Comparison of ENCODE assay signal across 8 cellular contexts in genomic region chr15:50909044-50909342, GRCh38. TPM values are rescaled to one million over a fixed set of nuclear protein-coding genes. Genes with fewer than 3 reads are reported as not detected.
A peak's percentile ranks its signal among the peaks of the same experiment; 100 is the strongest.
DNase-seq lines count a peak whose midpoint lies in the region; ATAC-seq and TF ChIP-seq lines count a peak whose summit lies in the region.

No MANE protein-coding gene starts in this region.

- no peaks in the 10 kb centered on the region for H3K9me3 Mint-ChIP-seq in stimulated activated naive CD8-positive, alpha-beta T cell treated with anti-CD3 and anti-CD28 coated beads, Interleukin-15, Interleukin-2, amounts not matched to agents 100 ng/mL and 50 ng/mL, for 24 hours
- H3K9me3 Mint-ChIP-seq in activated B cell treated with CpG ODN at 0.5 μM for 24 hours, result no peaks in the 10 kb centered on the region
- H3K9me3 Mint-ChIP-seq in stimulated activated memory B cell treated with anti-CD40 and anti-IgM and Interleukin-4, amounts not matched to agents 10 μg/mL and 1 μg/mL and 100 μg/mL, for 72 hours, result no peaks in the 10 kb centered on the region

- no peaks in the 10 kb centered on the region for H3K27me3 ChIP-seq in iPS DF 6.9 (ENCODE audit: control insufficient read depth, insufficient read depth, low read length)

- POLR2A ChIA-PET in activated B cell treated with CpG ODN at 0.5 μM for 24 hours (lab: Charles Lee), result interaction anchor here (0.6 to 1.8 kb wide), 10 partner anchors 8 to 554 kb away, joined by 3 to 8 read pairs (median 4); partner anchors contain the start of genes GABPB1 and TRPM7

- H3K36me3 ChIP-seq in iPS DF 6.9 (ENCODE audit: control insufficient read depth, insufficient read depth, low read length), result no peaks in the 10 kb centered on the region; the same call in 1 of the 2 replicates

- no peak for TF ChIP-seq CTCF in activated B cell treated with CpG ODN at 0.5 μM for 24 hours (IDR thresholded peaks at IDR 0.05)

- H3K4me1 Mint-ChIP-seq in stimulated activated naive CD8-positive, alpha-beta T cell treated with anti-CD3 and anti-CD28 coated beads, Interleukin-15, Interleukin-2, amounts not matched to agents 100 ng/mL and 50 ng/mL, for 24 hours (ENCODE audit: low read depth), result peaks cover 42% of the 10 kb centered on the region
- peaks cover 40% of the 10 kb centered on the region for H3K4me1 Mint-ChIP-seq in activated B cell treated with CpG ODN at 0.5 μM for 24 hours
- peaks cover 32% of the 10 kb centered on the region for H3K4me1 Mint-ChIP-seq in stimulated activated memory B cell treated with anti-CD40 and anti-IgM and Interleukin-4, amounts not matched to agents 10 μg/mL and 1 μg/mL and 100 μg/mL, for 72 hours

- H3K9me3 ChIP-seq in iPS DF 6.9 (ENCODE audit: control insufficient read depth, insufficient read depth, low read length), result no peaks in the 10 kb centered on the region

- no peak for ATAC-seq in stimulated activated naive CD8-positive, alpha-beta T cell treated with anti-CD3 and anti-CD28 coated beads, Interleukin-15, Interleukin-2, amounts not matched to agents 100 U/mL and 50 U/mL, for 24 hours
- ATAC-seq in activated B cell treated with CpG ODN at 0.5 μM for 24 hours (ENCODE audit: low read depth), result no peak
- ATAC-seq in stimulated activated memory B cell treated with anti-CD40 and anti-IgM and Interleukin-4, amounts not matched to agents 10 μg/mL and 1 μg/mL and 100 μg/mL, for 72 hours, result no peak
- no peak for ATAC-seq in HG02981 (IDR thresholded peaks at IDR 0.05; ENCODE audit: unreplicated experiment)
- ATAC-seq in GM18498 (IDR thresholded peaks at IDR 0.05; ENCODE audit: unreplicated experiment), result no peak
- ATAC-seq in GM21381 (IDR thresholded peaks at IDR 0.05; ENCODE audit: unreplicated experiment), result no peak

- no peak for DNase-seq in stimulated activated naive CD8-positive, alpha-beta T cell treated with anti-CD3 and anti-CD28 coated beads, Interleukin-15, Interleukin-2, amounts not matched to agents 100 U/mL and 50 U/mL, for 24 hours
- DNase-seq in activated B cell treated with CpG ODN at 0.5 μM for 24 hours (no peak), iPS DF 6.9 (ENCODE audit: low read depth, low spot score) (no peak)

- H3K27ac Mint-ChIP-seq in stimulated activated naive CD8-positive, alpha-beta T cell treated with anti-CD3 and anti-CD28 coated beads, Interleukin-15, Interleukin-2, amounts not matched to agents 100 ng/mL and 50 ng/mL, for 24 hours, result peak overlapping the region; percentile 95
- peak overlapping the region; percentile 97 for H3K27ac Mint-ChIP-seq in activated B cell treated with CpG ODN at 0.5 μM for 24 hours
- peak overlapping the region; percentile 96 for H3K27ac Mint-ChIP-seq in stimulated activated memory B cell treated with anti-CD40 and anti-IgM and Interleukin-4, amounts not matched to agents 10 μg/mL and 1 μg/mL and 100 μg/mL, for 72 hours

- CTCF ChIA-PET in activated B cell treated with CpG ODN at 0.5 μM for 24 hours (lab: Charles Lee), result interaction anchor here (1.0 to 1.5 kb wide), 5 partner anchors 18 to 1288 kb away, joined by 3 to 8 read pairs (median 3); partner anchors contain the start of gene DTWD1

- no CpG with 5 or more reads among the region's 9 CpGs for WGBS in iPS DF 6.9 (ENCODE audit: insufficient coverage, insufficient read length)

- H3K4me1 ChIP-seq in iPS DF 6.9 (ENCODE audit: control insufficient read depth, insufficient read depth, low read length), result no peaks in the 10 kb centered on the region

- peak overlapping the region; percentile 93 for H3K4me3 ChIP-seq in iPS DF 6.9 (ENCODE audit: low read length)

- peaks cover 23% of the 10 kb centered on the region for H3K36me3 Mint-ChIP-seq in stimulated activated naive CD8-positive, alpha-beta T cell treated with anti-CD3 and anti-CD28 coated beads, Interleukin-15, Interleukin-2, amounts not matched to agents 100 ng/mL and 50 ng/mL, for 24 hours (ENCODE audit: low read depth)
- peaks cover 24% of the 10 kb centered on the region for H3K36me3 Mint-ChIP-seq in activated B cell treated with CpG ODN at 0.5 μM for 24 hours (ENCODE audit: low read depth)
- peaks cover 6% of the 10 kb centered on the region for H3K36me3 Mint-ChIP-seq in stimulated activated memory B cell treated with anti-CD40 and anti-IgM and Interleukin-4, amounts not matched to agents 10 μg/mL and 1 μg/mL and 100 μg/mL, for 72 hours

- H3K27me3 Mint-ChIP-seq in stimulated activated naive CD8-positive, alpha-beta T cell treated with anti-CD3 and anti-CD28 coated beads, Interleukin-15, Interleukin-2, amounts not matched to agents 100 ng/mL and 50 ng/mL, for 24 hours, result no peaks in the 10 kb centered on the region
- no peaks in the 10 kb centered on the region for H3K27me3 Mint-ChIP-seq in activated B cell treated with CpG ODN at 0.5 μM for 24 hours
- H3K27me3 Mint-ChIP-seq in stimulated activated memory B cell treated with anti-CD40 and anti-IgM and Interleukin-4, amounts not matched to agents 10 μg/mL and 1 μg/mL and 100 μg/mL, for 72 hours, result no peaks in the 10 kb centered on the region

- peak overlapping the region; percentile 99 for H3K4me3 Mint-ChIP-seq in stimulated activated naive CD8-positive, alpha-beta T cell treated with anti-CD3 and anti-CD28 coated beads, Interleukin-15, Interleukin-2, amounts not matched to agents 100 ng/mL and 50 ng/mL, for 24 hours
- peak overlapping the region; percentile 91 for H3K4me3 Mint-ChIP-seq in activated B cell treated with CpG ODN at 0.5 μM for 24 hours
- H3K4me3 Mint-ChIP-seq in stimulated activated memory B cell treated with anti-CD40 and anti-IgM and Interleukin-4, amounts not matched to agents 10 μg/mL and 1 μg/mL and 100 μg/mL, for 72 hours, result peak overlapping the region; percentile 87

- H3K27ac ChIP-seq in iPS DF 6.9 (ENCODE audit: low read length), result no peak overlapping the region

- intact Hi-C loops in activated B cell treated with CpG ODN at 0.5 μM for 24 hours (cut with micrococcal nuclease), result loop anchor here (2.0 to 10.0 kb wide), 8 partner anchors 37 to 1864 kb away; partner anchors contain the start of genes DTWD1, FAM227B, SECISBP2L and SLC27A2

RNA-seq across cellular contexts. Expression of gene AP4E1, which starts 0.5 kb away (rescaled TPM):
- total RNA-seq in activated B cell treated with CpG ODN at 0.5 μM for 24 hours, result 11.1 and 13.4 TPM in 2 replicates
